ENCODE assay signal across 9 cellular contexts in the genomic region with DNA sequence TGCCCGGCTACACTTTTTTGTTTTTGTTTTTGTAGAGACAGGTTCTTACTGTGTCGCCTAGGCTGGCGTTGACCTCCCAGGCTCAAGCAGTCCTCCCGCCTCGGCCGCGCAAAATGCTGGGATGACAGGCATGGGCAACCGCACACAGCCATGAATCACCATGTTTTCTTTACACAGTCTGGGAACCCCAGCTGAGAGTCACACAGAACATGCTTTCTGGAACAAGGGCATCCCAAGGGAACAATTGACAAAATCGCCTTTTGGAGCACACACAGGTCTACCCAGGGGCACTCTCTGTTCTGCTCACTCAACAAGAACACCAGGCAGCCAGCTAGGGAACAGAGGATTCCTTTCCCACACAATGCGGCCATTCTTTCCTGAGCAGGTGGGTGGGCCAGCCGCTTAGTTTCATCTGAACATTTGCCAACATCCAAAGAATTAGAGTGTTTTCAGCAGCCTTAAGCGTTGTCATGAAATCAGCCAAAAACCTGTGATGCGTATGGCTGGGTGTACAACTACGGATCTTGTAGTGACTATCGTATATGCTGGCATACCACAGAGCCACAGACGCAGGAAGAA. TPM values are rescaled to one million over a fixed set of nuclear protein-coding genes. Genes with fewer than 3 reads are reported as not detected.
DNase-seq lines count a peak whose midpoint lies in the region; ATAC-seq and TF ChIP-seq lines count a peak whose summit lies in the region.
"Had no signal": no experiment of that assay in that cellular context is flagged by ENCODE, and none has a peak within 500 bp of the region (broad histone marks: within the 10 kb centered on the region; RNA-seq: fewer than 3 reads in every experiment).

No MANE protein-coding gene starts in this region.

- no peak for TF ChIP-seq CTCF in choroid plexus epithelial cell (conservative IDR thresholded peaks at IDR 0.05; ENCODE audit: low read depth, low read length)
- no peak for TF ChIP-seq CTCF in endothelial cell (IDR thresholded peaks at IDR 0.05; ENCODE audit: unreplicated experiment)

- H3K9me3 Mint-ChIP-seq in endothelial cell (ENCODE audit: unreplicated experiment), result no peaks in the 10 kb centered on the region

- H3K9me3 ChIP-seq in mucosa of rectum (ENCODE audit: control insufficient read depth in 2 of 2, low read length in 2 of 2), result no peaks in the 10 kb centered on the region
- H3K9me3 ChIP-seq: ovary had no signal

- ATAC-seq in GM21390 (IDR thresholded peaks at IDR 0.05; ENCODE audit: unreplicated experiment), result no peak

- peaks cover 28% of the 10 kb centered on the region for H3K4me1 Mint-ChIP-seq in endothelial cell (ENCODE audit: unreplicated experiment)

- no peak overlapping the region for H3K9ac ChIP-seq in mucosa of rectum (ENCODE audit: low read depth in 1 of 2, low read length in 2 of 2)

- no peaks in the 10 kb centered on the region for H3K27me3 Mint-ChIP-seq in endothelial cell (ENCODE audit: unreplicated experiment)

- H3K4me3 ChIP-seq in choroid plexus epithelial cell (ENCODE audit: low read depth, low read length), result peak overlapping the region; percentile 6
- no peak overlapping the region for H3K4me3 ChIP-seq in mucosa of rectum (ENCODE audit: low read length in 2 of 2)
- H3K4me3 ChIP-seq: ovary had no signal

- no peak overlapping the region for H3K27ac Mint-ChIP-seq in endothelial cell (ENCODE audit: unreplicated experiment)

- H3K4me1 ChIP-seq in mucosa of rectum (ENCODE audit: control insufficient read depth in 2 of 2, insufficient read depth in 2 of 2, low read length in 2 of 2), result no peaks in the 10 kb centered on the region

- no peak overlapping the region for H3K4me3 Mint-ChIP-seq in endothelial cell (ENCODE audit: unreplicated experiment)

- no peaks in the 10 kb centered on the region for H3K36me3 ChIP-seq in mucosa of rectum (ENCODE audit: control insufficient read depth in 2 of 2, insufficient read depth in 2 of 2, low read length in 2 of 2)
- H3K36me3 ChIP-seq: ovary had no signal

- no peaks in the 10 kb centered on the region for H3K27me3 ChIP-seq in mucosa of rectum (ENCODE audit: control insufficient read depth in 2 of 2, insufficient read depth in 2 of 2, low read length in 2 of 2)
- H3K27me3 ChIP-seq: ovary had no signal

- peak in 12 of 14 donors; percentile 4 to 69 (median 51) for DNase-seq in C1 segment of cervical spinal cord (lab: John Stamatoyannopoulos, UW)
- peak; percentile 90 for DNase-seq in NCI-H1092 treated with DMSO at 0.1 percent for 48 hours (lab: John Stamatoyannopoulos, UW)
- DNase-seq in choroid plexus epithelial cell (ENCODE audit: low read depth), result peak; percentile 65
- no peak for DNase-seq in 8988T
- no peak for DNase-seq in mesenteric fat pad (ENCODE audit: low spot score)
- no peak for DNase-seq in endothelial cell (ENCODE audit: low spot score)

- no peaks in the 10 kb centered on the region for H3K36me3 Mint-ChIP-seq in endothelial cell (ENCODE audit: low read depth, unreplicated experiment)

- peak overlapping the region; percentile 6 to 18 for H3K27ac ChIP-seq in mucosa of rectum (ENCODE audit: low read depth in 2 of 2, low read length in 2 of 2)
- H3K27ac ChIP-seq: ovary had no signal

RNA-seq across cellular contexts. Expression of a gene that starts 15.7 kb away (rescaled TPM):
- total RNA-seq in mesenteric fat pad, result 23.1 TPM
- 25.3 TPM for total RNA-seq in endothelial cell (ENCODE audit: unreplicated experiment)

Comparison
In these comparisons a context has a peak if more than half of its experiments do, and no peak if none do; other contexts are left out.
1. DNase-seq: peak in C1 segment of cervical spinal cord (12 of 14), NCI-H1092 treated with DMSO at 0.1 percent for 48 hours (single experiment) and choroid plexus epithelial cell (single experiment); none in 8988T (single experiment), mesenteric fat pad (single experiment) and endothelial cell (single experiment).